ENCODE assay signal across 19 cellular contexts in the genomic region with DNA sequence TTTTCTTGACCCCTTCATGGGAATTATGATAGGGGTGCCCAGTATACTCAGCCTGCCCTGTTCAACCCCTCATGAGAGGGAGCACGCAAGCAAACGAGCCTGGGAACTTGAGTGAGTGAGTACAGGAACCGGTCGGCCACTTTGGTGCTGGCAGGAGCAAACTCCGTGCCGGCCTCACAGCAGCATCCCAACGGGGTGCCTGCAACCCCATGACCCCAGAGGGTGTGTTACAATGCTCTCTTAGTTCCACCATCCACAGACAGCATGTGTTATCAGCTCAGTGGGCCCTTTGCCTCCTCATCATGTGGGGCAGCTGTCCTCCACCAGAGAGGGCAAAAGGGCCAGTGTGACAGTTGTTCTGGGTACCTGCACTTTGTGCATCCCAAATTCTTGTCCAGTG.
DNase-seq lines count a peak whose midpoint lies in the region; ATAC-seq and TF ChIP-seq lines count a peak whose summit lies in the region.
"Had no signal": no experiment of that assay in that cellular context is flagged by ENCODE, and none has a peak within 500 bp of the region (broad histone marks: within the 10 kb centered on the region; RNA-seq: fewer than 3 reads in every experiment).

No MANE protein-coding gene starts in this region.

- TF ChIP-seq CTCF in WTC11 (IDR thresholded peaks at IDR 0.05) (no peak), endodermal cell (conservative IDR thresholded peaks at IDR 0.05) (no peak)

- H3K4me1 Mint-ChIP-seq in WTC11, result 0 out of 2 replicates have a peak, but pooled peaks cover 3% of the 10 kb centered on the region
- no peaks in the 10 kb centered on the region for H3K4me1 Mint-ChIP-seq in endodermal cell
- H3K4me1 Mint-ChIP-seq in stimulated activated memory B cell treated with anti-CD40 and anti-IgM and Interleukin-4, amounts not matched to agents 10 μg/mL and 1 μg/mL and 100 μg/mL, for 72 hours, result no peaks in the 10 kb centered on the region
- H3K4me1 Mint-ChIP-seq: B cell had no signal

- H3K27me3 ChIP-seq in endodermal cell (ENCODE audit: control insufficient read depth, insufficient read depth, low read length, poor library complexity, severe bottlenecking), result no peaks in the 10 kb centered on the region
- H3K27me3 ChIP-seq: BLaER1 treated with 17β-estradiol and CSF1 and Interleukin-3, amounts not matched to agents 10 nM and 100 nM had no signal

- POLR2A ChIA-PET in WTC11 (lab: Charles Lee), result no interaction called here

- H3K36me3 Mint-ChIP-seq in WTC11 (no peaks in the 10 kb centered on the region), endodermal cell (ENCODE audit: low read depth) (no peaks in the 10 kb centered on the region)
- no peaks in the 10 kb centered on the region for H3K36me3 Mint-ChIP-seq in stimulated activated memory B cell treated with anti-CD40 and anti-IgM and Interleukin-4, amounts not matched to agents 10 μg/mL and 1 μg/mL and 100 μg/mL, for 72 hours
- H3K36me3 Mint-ChIP-seq: CD8-positive, alpha-beta T cell had no signal

- ATAC-seq in Right ventricle myocardium inferior (no peak), Right ventricle myocardium superior (ENCODE audit: poor library complexity) (no peak), WTC11 (no peak; the same call in 1 of the 2 replicates), GM21515 (IDR thresholded peaks at IDR 0.05; ENCODE audit: unreplicated experiment) (no peak)
- ATAC-seq in stimulated activated memory B cell treated with anti-CD40 and anti-IgM and Interleukin-4, amounts not matched to agents 10 μg/mL and 1 μg/mL and 100 μg/mL, for 72 hours, result peak; percentile 31
- ATAC-seq: A549; CD8-positive, alpha-beta T cell had no signal

- no peak overlapping the region for H3K4me3 Mint-ChIP-seq in WTC11
- H3K4me3 Mint-ChIP-seq in endodermal cell, result no peak overlapping the region
- no peak overlapping the region for H3K4me3 Mint-ChIP-seq in stimulated activated memory B cell treated with anti-CD40 and anti-IgM and Interleukin-4, amounts not matched to agents 10 μg/mL and 1 μg/mL and 100 μg/mL, for 72 hours
- H3K4me3 Mint-ChIP-seq: B cell; CD4-positive, alpha-beta T cell; CD8-positive, alpha-beta T cell had no signal

- H3K4me1 ChIP-seq in endodermal cell (ENCODE audit: control insufficient read depth, insufficient read depth, low read length), result no peaks in the 10 kb centered on the region
- H3K4me1 ChIP-seq: A549, Caco-2 had no signal

- H3K9me3 ChIP-seq in endodermal cell (ENCODE audit: control insufficient read depth, low read length), result no peaks in the 10 kb centered on the region
- H3K9me3 ChIP-seq: A549; BLaER1 treated with 17β-estradiol and CSF1 and Interleukin-3, amounts not matched to agents 10 nM and 100 nM; Caco-2 had no signal

- H3K4me3 ChIP-seq in endodermal cell (ENCODE audit: low read length), result no peak overlapping the region
- H3K4me3 ChIP-seq: A549; BLaER1 treated with 17β-estradiol and CSF1 and Interleukin-3, amounts not matched to agents 10 nM and 100 nM had no signal

- H3K9me3 Mint-ChIP-seq in WTC11 (no peaks in the 10 kb centered on the region), endodermal cell (no peaks in the 10 kb centered on the region)
- H3K9me3 Mint-ChIP-seq in stimulated activated memory B cell treated with anti-CD40 and anti-IgM and Interleukin-4, amounts not matched to agents 10 μg/mL and 1 μg/mL and 100 μg/mL, for 72 hours, result no peaks in the 10 kb centered on the region
- H3K9me3 Mint-ChIP-seq: CD4-positive, alpha-beta T cell; CD8-positive, alpha-beta T cell had no signal

- CTCF ChIA-PET in WTC11 (lab: Charles Lee), result no interaction called here

- no peaks in the 10 kb centered on the region for H3K36me3 ChIP-seq in endodermal cell (ENCODE audit: control insufficient read depth, insufficient read depth, low read length)
- H3K36me3 ChIP-seq: BLaER1 treated with 17β-estradiol and CSF1 and Interleukin-3, amounts not matched to agents 10 nM and 100 nM had no signal

- H3K27ac ChIP-seq in endodermal cell (ENCODE audit: low read depth, low read length), result no peak overlapping the region
- H3K27ac ChIP-seq: 22Rv1; A549; BLaER1 treated with 17β-estradiol and CSF1 and Interleukin-3, amounts not matched to agents 10 nM and 100 nM; C4-2B had no signal

- no peak overlapping the region for H3K9ac ChIP-seq in endodermal cell (ENCODE audit: extremely low read depth, low read length, poor library complexity, severe bottlenecking)
- H3K9ac ChIP-seq: BLaER1 treated with 17β-estradiol and CSF1 and Interleukin-3, amounts not matched to agents 10 nM and 100 nM had no signal

- H3K27me3 Mint-ChIP-seq in WTC11 (ENCODE audit: low read depth), result no peaks in the 10 kb centered on the region
- H3K27me3 Mint-ChIP-seq in endodermal cell (ENCODE audit: insufficient read depth), result no peaks in the 10 kb centered on the region
- H3K27me3 Mint-ChIP-seq in stimulated activated memory B cell treated with anti-CD40 and anti-IgM and Interleukin-4, amounts not matched to agents 10 μg/mL and 1 μg/mL and 100 μg/mL, for 72 hours, result no peaks in the 10 kb centered on the region
- H3K27me3 Mint-ChIP-seq: B cell; CD4-positive, alpha-beta T cell had no signal

- DNase-seq in Right ventricle myocardium inferior (ENCODE audit: missing footprints) (peak; percentile 62), Right ventricle myocardium superior (no peak), WTC11 (ENCODE audit: low spot score) (peak; percentile 10), endodermal cell (peak; percentile 51), NCI-H1436 treated with DMSO at 0.1 percent for 48 hours (lab: John Stamatoyannopoulos, UW) (no peak)
- DNase-seq: AML-193; Caco-2; Calu3; CD4-positive, alpha-beta T cell; CD8-positive, alpha-beta T cell; DMS79 treated with DMSO at 0.1 percent for 48 hours; GF-D8 had no signal

- 79 to 95% methylated on average over 5 to 7 of the region's 7 CpGs for WGBS in endodermal cell (ENCODE audit: insufficient coverage in 1 of 2, insufficient read length in 1 of 2), 2 experiments

- intact Hi-C loops in Right ventricle myocardium inferior (cut with DNase I), result no loop called here
- intact Hi-C loops in Right ventricle myocardium superior (cut with DNase I), result no loop called here

- H3K27ac Mint-ChIP-seq in WTC11 (no peak overlapping the region), endodermal cell (no peak overlapping the region)
- H3K27ac Mint-ChIP-seq in stimulated activated memory B cell treated with anti-CD40 and anti-IgM and Interleukin-4, amounts not matched to agents 10 μg/mL and 1 μg/mL and 100 μg/mL, for 72 hours, result no peak overlapping the region
- H3K27ac Mint-ChIP-seq: B cell; CD4-positive, alpha-beta T cell; CD8-positive, alpha-beta T cell had no signal

TF ChIP-seq in WTC11, 78 proteins besides CTCF, POLR2A, EP300 and RAD21:
- TF ChIP-seq ZNF317 (CRISPR knock-in tag; IDR thresholded peaks at IDR 0.05; ENCODE audit: borderline replicate concordance, low read depth), result no peak
- TF ChIP-seq, protein P1, sequence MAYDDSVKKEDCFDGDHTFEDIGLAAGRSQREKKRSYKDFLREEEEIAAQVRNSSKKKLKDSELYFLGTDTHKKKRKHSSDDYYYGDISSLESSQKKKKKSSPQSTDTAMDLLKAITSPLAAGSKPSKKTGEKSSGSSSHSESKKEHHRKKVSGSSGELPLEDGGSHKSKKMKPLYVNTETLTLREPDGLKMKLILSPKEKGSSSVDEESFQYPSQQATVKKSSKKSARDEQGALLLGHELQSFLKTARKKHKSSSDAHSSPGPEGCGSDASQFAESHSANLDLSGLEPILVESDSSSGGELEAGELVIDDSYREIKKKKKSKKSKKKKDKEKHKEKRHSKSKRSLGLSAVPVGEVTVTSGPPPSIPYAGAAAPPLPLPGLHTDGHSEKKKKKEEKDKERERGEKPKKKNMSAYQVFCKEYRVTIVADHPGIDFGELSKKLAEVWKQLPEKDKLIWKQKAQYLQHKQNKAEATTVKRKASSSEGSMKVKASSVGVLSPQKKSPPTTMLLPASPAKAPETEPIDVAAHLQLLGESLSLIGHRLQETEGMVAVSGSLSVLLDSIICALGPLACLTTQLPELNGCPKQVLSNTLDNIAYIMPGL (CRISPR knock-in tag; IDR thresholded peaks at IDR 0.05), result no peak

Comparison
In these comparisons a context has a peak if more than half of its experiments do, and no peak if none do; other contexts are left out.
1. DNase-seq: peak in Right ventricle myocardium inferior (single experiment), WTC11 (single experiment) and endodermal cell (single experiment); none in Right ventricle myocardium superior (single experiment) and NCI-H1436 treated with DMSO at 0.1 percent for 48 hours (single experiment).